1 cellular context compared by ENCODE assay signal in genomic region chr15:55505407-55505806, GRCh38. TPM values are rescaled to one million over a fixed set of nuclear protein-coding genes. Genes with fewer than 3 reads are reported as not detected.
"Had no signal": no experiment of that assay in that cellular context is flagged by ENCODE, and none has a peak within 500 bp of the region (broad histone marks: within the 10 kb centered on the region; RNA-seq: fewer than 3 reads in every experiment).

No MANE protein-coding gene starts in this region.

RNA-seq across cellular contexts. Expression of gene DNAAF4, which starts 2.6 kb away (rescaled TPM):
- polyA plus RNA-seq: IgD-negative memory B cell had no signal
